ENCODE assay signal across 1 cellular context in the genomic region with DNA sequence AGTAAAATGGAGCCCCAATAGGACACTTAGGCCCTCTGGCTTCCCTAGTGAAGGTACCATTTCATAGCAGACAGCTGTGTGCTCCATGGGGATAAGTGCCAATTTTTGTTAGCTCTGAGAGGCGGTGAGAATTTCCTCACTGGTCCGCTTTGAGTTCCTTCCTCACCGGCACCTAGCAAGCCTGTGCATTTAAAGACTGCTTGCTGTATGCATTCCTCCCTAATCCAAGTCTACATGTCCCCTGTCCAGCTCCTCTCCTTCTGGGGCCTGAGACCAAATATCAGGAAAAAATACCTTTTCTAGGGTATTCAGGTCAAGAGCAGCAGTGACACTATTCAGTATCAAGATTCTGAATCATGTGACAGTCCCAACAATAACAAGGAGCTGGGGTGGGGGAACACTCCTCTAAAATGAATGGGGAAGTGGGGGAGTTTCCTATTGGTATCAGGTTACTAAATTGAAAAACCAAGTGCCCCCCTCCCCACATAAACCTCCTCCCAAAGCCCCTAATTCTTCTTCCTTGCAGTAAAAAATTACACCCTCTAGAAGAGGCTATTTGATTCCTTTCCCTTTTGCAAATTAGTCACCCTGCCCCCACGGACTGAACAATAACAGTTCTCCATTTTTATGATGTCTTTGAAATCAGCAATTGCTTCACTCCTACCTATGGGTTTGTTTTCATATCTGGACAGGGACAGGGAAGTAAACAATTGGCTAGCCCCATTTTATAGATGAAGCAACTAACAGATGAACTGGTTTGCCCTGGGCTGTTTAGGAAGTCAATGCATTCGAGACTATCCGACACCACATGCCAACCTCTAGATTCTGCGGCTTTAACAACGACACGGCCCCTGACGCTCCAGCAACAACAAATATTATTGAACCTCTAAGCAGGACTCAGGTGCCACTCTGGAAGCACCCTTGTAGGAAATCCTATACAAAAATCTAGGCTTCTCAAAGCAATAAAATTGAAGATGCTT.
TF ChIP-seq lines count a peak whose summit lies in the region.

No MANE protein-coding gene starts in this region.

TF ChIP-seq in HEK293, 187 proteins besides CTCF, POLR2A, EP300 and RAD21 (continued from another document):
- TF ChIP-seq ZBTB44 (tag by site-specific recombination; IDR thresholded peaks at IDR 0.05) (0 out of 2 replicates have a peak, but pooled peaks have one; percentile 7), PRDM10 (tag by site-specific recombination; IDR thresholded peaks at IDR 0.05) (peak; percentile 95), ZEB2 (tag by site-specific recombination; IDR thresholded peaks at IDR 0.05) (peak; percentile 21; the same call in 1 of the 2 replicates), ZNF544 (tag by site-specific recombination; IDR thresholded peaks at IDR 0.05) (no peak), PRDM2 (tag by site-specific recombination; IDR thresholded peaks at IDR 0.05; ENCODE audit: borderline replicate concordance) (no peak), ZNF391 (tag by site-specific recombination; IDR thresholded peaks at IDR 0.05; ENCODE audit: borderline replicate concordance, low read depth) (no peak), ZNF792 (tag by site-specific recombination; IDR thresholded peaks at IDR 0.05) (peak; percentile 84; the same call in 1 of the 2 replicates)
- TF ChIP-seq, protein P1, sequence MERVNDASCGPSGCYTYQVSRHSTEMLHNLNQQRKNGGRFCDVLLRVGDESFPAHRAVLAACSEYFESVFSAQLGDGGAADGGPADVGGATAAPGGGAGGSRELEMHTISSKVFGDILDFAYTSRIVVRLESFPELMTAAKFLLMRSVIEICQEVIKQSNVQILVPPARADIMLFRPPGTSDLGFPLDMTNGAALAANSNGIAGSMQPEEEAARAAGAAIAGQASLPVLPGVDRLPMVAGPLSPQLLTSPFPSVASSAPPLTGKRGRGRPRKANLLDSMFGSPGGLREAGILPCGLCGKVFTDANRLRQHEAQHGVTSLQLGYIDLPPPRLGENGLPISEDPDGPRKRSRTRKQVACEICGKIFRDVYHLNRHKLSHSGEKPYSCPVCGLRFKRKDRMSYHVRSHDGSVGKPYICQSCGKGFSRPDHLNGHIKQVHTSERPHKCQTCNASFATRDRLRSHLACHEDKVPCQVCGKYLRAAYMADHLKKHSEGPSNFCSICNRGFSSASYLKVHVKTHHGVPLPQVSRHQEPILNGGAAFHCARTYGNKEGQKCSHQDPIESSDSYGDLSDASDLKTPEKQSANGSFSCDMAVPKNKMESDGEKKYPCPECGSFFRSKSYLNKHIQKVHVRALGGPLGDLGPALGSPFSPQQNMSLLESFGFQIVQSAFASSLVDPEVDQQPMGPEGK (tag by site-specific recombination; IDR thresholded peaks at IDR 0.05): peak; percentile 75
